In the genomic region with DNA sequence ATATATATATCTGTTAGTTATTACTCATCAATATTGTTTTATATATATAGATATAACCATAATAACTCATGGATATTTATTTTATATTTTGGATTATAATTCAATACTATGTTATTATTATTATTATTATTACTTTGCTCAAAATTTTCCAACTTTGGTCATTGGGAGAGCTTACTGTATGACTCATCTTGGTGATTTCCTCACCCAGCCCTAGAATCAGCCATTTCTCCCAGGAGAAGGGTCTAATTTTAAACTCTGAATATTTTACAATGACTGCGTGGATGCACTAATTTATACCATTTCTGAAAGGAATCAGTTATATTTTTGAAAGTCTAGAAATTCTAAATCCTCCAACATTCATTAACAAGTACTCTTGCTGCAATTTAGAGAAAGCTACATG, we compare ENCODE assay signal across 13 cellular contexts.
DNase-seq lines count a peak whose midpoint lies in the region; ATAC-seq and TF ChIP-seq lines count a peak whose summit lies in the region.
"Had no signal": no experiment of that assay in that cellular context is flagged by ENCODE, and none has a peak within 500 bp of the region (broad histone marks: within the 10 kb centered on the region; RNA-seq: fewer than 3 reads in every experiment).

No MANE protein-coding gene starts in this region.

- H3K4me1 ChIP-seq in mammary epithelial cell (ENCODE audit: insufficient read depth, low read length) (no peaks in the 10 kb centered on the region), endodermal cell (ENCODE audit: control insufficient read depth, insufficient read depth, low read length) (no peaks in the 10 kb centered on the region)
- H3K4me1 ChIP-seq: BLaER1 had no signal

- CTCF ChIA-PET in MCF 10A (lab: Yijun Ruan, JAX), result no interaction called here
- CTCF ChIA-PET in mammary epithelial cell (lab: Charles Lee; ENCODE audit: low non-redundant PET), result no interaction called here

- intact Hi-C loops in MCF 10A (cut with micrococcal nuclease), result no loop called here
- intact Hi-C loops in mammary epithelial cell (cut with micrococcal nuclease), result no loop called here

- H3K36me3 ChIP-seq in mammary epithelial cell (ENCODE audit: insufficient read depth, low read length), result no peaks in the 10 kb centered on the region
- no peaks in the 10 kb centered on the region for H3K36me3 ChIP-seq in endodermal cell (ENCODE audit: control insufficient read depth, insufficient read depth, low read length)
- H3K36me3 ChIP-seq: BLaER1, HAP-1 had no signal

- no peaks in the 10 kb centered on the region for H3K79me2 ChIP-seq in mammary epithelial cell (ENCODE audit: insufficient read depth, low read length)

- H3K27me3 Mint-ChIP-seq in MCF 10A (ENCODE audit: insufficient read depth, unreplicated experiment) (no peaks in the 10 kb centered on the region), endodermal cell (ENCODE audit: insufficient read depth) (no peaks in the 10 kb centered on the region)
- no peaks in the 10 kb centered on the region for H3K27me3 Mint-ChIP-seq in T-helper 2 cell treated with Interferon-gamma antibody and Interleukin-4, amounts not matched to agents 5 μg/mL and 100 μg/mL, for 36 hours (ENCODE audit: low read depth)

- POLR2A ChIA-PET in MCF 10A (lab: Yijun Ruan, JAX), result interaction anchor here (0.7 kb wide), 1 partner anchor 22 kb away, joined by 3 read pairs; no protein-coding TSS in a partner anchor

- BruUV-seq in MCF 10A (replicated peaks; lab: Mats Ljungman, UMichigan) (no TSS peak), mammary epithelial cell (replicated peaks; lab: Mats Ljungman, UMichigan) (no TSS peak)

- in situ Hi-C loops in mammary epithelial cell (cut with MboI; ENCODE audit: low sequenced_read_pairs in 2 of 2), result no loop called here

- dilution Hi-C loops in mammary epithelial cell (cut with HindIII; ENCODE audit: low sequenced_read_pairs), result no loop called here

- H2AFZ ChIP-seq in mammary epithelial cell (ENCODE audit: low read depth, low read length), result no peak overlapping the region

- H3K27ac Mint-ChIP-seq in MCF 10A (ENCODE audit: low read depth, unreplicated experiment) (no peak overlapping the region), endodermal cell (no peak overlapping the region)
- H3K27ac Mint-ChIP-seq in T-helper 2 cell treated with Interferon-gamma antibody and Interleukin-4, amounts not matched to agents 5 μg/mL and 100 μg/mL, for 36 hours, result no peak overlapping the region

- peak; percentile 5 for DNase-seq in MCF 10A (ENCODE audit: unreplicated experiment)
- DNase-seq in mammary epithelial cell, result no peak
- peak; percentile 21 for DNase-seq in fibroblast of villous mesenchyme (ENCODE audit: low read depth)
- peak; percentile 22 for DNase-seq in putamen (ENCODE audit: low spot score)
- no peak for DNase-seq in epidermal melanocyte (ENCODE audit: insufficient read length, low spot score)
- DNase-seq in endodermal cell, result no peak
- DNase-seq in T-helper 2 cell treated with Interferon-gamma antibody and Interleukin-4, amounts not matched to agents 5 μg/mL and 100 μg/mL, for 36 hours (ENCODE audit: low spot score), result no peak
- DNase-seq: AML-193 had no signal

- H3K4me1 Mint-ChIP-seq in MCF 10A (ENCODE audit: insufficient read depth, unreplicated experiment), result no peaks in the 10 kb centered on the region
- H3K4me1 Mint-ChIP-seq in endodermal cell, result no peaks in the 10 kb centered on the region
- no peaks in the 10 kb centered on the region for H3K4me1 Mint-ChIP-seq in T-helper 2 cell treated with Interferon-gamma antibody and Interleukin-4, amounts not matched to agents 5 μg/mL and 100 μg/mL, for 36 hours (ENCODE audit: low read depth)

- no peak for ATAC-seq in GM18511 (IDR thresholded peaks at IDR 0.05; ENCODE audit: unreplicated experiment)

- H3K9ac ChIP-seq in mammary epithelial cell (ENCODE audit: insufficient read depth, low read length), result no peak overlapping the region
- no peak overlapping the region for H3K9ac ChIP-seq in endodermal cell (ENCODE audit: extremely low read depth, low read length, poor library complexity, severe bottlenecking)
- H3K9ac ChIP-seq: BLaER1 had no signal

- H3K36me3 Mint-ChIP-seq in MCF 10A (ENCODE audit: insufficient read depth, unreplicated experiment), result no peaks in the 10 kb centered on the region
- H3K36me3 Mint-ChIP-seq in endodermal cell (ENCODE audit: low read depth), result no peaks in the 10 kb centered on the region
- H3K36me3 Mint-ChIP-seq in T-helper 2 cell treated with Interferon-gamma antibody and Interleukin-4, amounts not matched to agents 5 μg/mL and 100 μg/mL, for 36 hours (ENCODE audit: low read depth), result no peaks in the 10 kb centered on the region

- H3K9me3 ChIP-seq in mammary epithelial cell (replicated peaks; ENCODE audit: insufficient read depth, low read length) (no peaks in the 10 kb centered on the region), endodermal cell (ENCODE audit: control insufficient read depth, low read length) (no peaks in the 10 kb centered on the region)
- H3K9me3 ChIP-seq: BLaER1, HAP-1 had no signal

- H3K4me3 ChIP-seq in mammary epithelial cell (replicated peaks in 1 of 3; ENCODE audit: insufficient read depth in 1 of 3, low read depth in 2 of 3, low read length in 3 of 3), result no peak overlapping the region
- H3K4me3 ChIP-seq in fibroblast of villous mesenchyme (ENCODE audit: low read depth, low read length), result no peak overlapping the region
- H3K4me3 ChIP-seq in endodermal cell (ENCODE audit: low read length), result no peak overlapping the region
- H3K4me3 ChIP-seq: BLaER1, HAP-1 had no signal

- H3K27me3 ChIP-seq in mammary epithelial cell (ENCODE audit: insufficient read depth, low read length) (no peaks in the 10 kb centered on the region), endodermal cell (ENCODE audit: control insufficient read depth, insufficient read depth, low read length, poor library complexity, severe bottlenecking) (no peaks in the 10 kb centered on the region)
- H3K27me3 ChIP-seq: BLaER1 had no signal

- H3K9me3 Mint-ChIP-seq in MCF 10A (ENCODE audit: unreplicated experiment) (no peaks in the 10 kb centered on the region), endodermal cell (no peaks in the 10 kb centered on the region)
- peaks cover 12% of the 10 kb centered on the region for H3K9me3 Mint-ChIP-seq in T-helper 2 cell treated with Interferon-gamma antibody and Interleukin-4, amounts not matched to agents 5 μg/mL and 100 μg/mL, for 36 hours

- H3K4me2 ChIP-seq in mammary epithelial cell (ENCODE audit: insufficient read depth, low read depth, low read length), result no peak overlapping the region
- H3K4me2 ChIP-seq: BLaER1 had no signal

- WGBS in mammary epithelial cell (ENCODE audit: low coverage, missing lambda C conversion rate), result 64% methylated on average over 1 of the region's 1 CpG
- WGBS in endodermal cell (ENCODE audit: insufficient coverage in 1 of 2, insufficient read length in 1 of 2), 2 experiments, result 100% methylated on average over 1 of the region's 1 CpG; no CpG with 5 or more reads in 1 of the 2 experiments

- TF ChIP-seq CTCF in MCF 10A (IDR thresholded peaks at IDR 0.05; ENCODE audit: unreplicated experiment) (no peak), mammary epithelial cell (conservative IDR thresholded peaks at IDR 0.05 in 1 of 2, IDR thresholded peaks at IDR 0.05 in 1 of 2; ENCODE audit: extremely low read depth in 1 of 2, insufficient read depth in 1 of 2, low read depth in 1 of 2, low read length in 2 of 2) (no peak), fibroblast of villous mesenchyme (IDR thresholded peaks at IDR 0.05; ENCODE audit: insufficient read depth, low read depth, low read length) (no peak), endodermal cell (conservative IDR thresholded peaks at IDR 0.05) (no peak)

- H3K27ac ChIP-seq in mammary epithelial cell (ENCODE audit: insufficient read depth, low read depth, low read length) (no peak overlapping the region), endodermal cell (ENCODE audit: low read depth, low read length) (no peak overlapping the region)
- H3K27ac ChIP-seq: 22Rv1, BLaER1, HL-60 had no signal

- H3K4me3 Mint-ChIP-seq in MCF 10A (ENCODE audit: unreplicated experiment) (no peak overlapping the region), endodermal cell (no peak overlapping the region)
- no peak overlapping the region for H3K4me3 Mint-ChIP-seq in T-helper 2 cell treated with Interferon-gamma antibody and Interleukin-4, amounts not matched to agents 5 μg/mL and 100 μg/mL, for 36 hours

- no peaks in the 10 kb centered on the region for H4K20me1 ChIP-seq in mammary epithelial cell (ENCODE audit: insufficient read depth, low read length)
- H4K20me1 ChIP-seq: BLaER1 had no signal

Comparison
In these comparisons a context has a peak if more than half of its experiments do, and no peak if none do; other contexts are left out.
1. DNase-seq: peak in MCF 10A (single experiment), fibroblast of villous mesenchyme (single experiment) and putamen (single experiment); none in mammary epithelial cell (single experiment), epidermal melanocyte (single experiment), endodermal cell (single experiment) and T-helper 2 cell treated with Interferon-gamma antibody and Interleukin-4, amounts not matched to agents 5 μg/mL and 100 μg/mL, for 36 hours (single experiment).